8 cellular contexts compared by ENCODE assay signal in the genomic region with DNA sequence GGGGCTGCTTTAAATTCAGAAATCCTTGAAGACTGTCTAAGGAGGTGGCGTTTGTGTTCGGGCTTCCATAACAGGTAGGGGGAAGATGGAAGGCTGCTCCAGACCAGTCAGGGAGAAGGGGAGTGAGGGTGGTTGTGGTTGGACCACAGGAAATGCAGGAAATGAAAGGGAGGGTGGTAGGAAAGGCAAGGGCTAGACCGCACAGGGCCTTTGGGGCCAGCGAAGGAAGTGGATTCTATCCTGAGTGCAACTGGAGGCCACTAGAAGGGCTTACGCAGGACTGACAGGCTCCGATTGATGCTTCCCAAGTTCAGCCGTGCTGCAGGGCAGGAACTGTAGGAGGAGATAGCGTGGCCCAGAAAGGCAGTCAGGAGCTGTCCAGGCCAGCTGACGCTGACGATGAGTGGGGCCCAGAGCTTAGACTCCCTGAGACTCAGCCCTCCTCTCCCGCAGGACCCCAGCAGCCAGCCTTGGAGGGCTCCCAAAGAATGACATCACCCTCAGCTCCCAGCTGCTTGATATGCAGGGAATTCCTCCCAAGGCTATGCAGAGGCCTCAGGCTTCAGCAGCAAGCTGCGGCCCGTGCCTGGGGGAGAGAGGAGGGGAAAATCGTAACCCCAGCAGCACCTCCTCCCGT. TPM values are rescaled to one million over a fixed set of nuclear protein-coding genes. Genes with fewer than 3 reads are reported as not detected.
A peak's percentile ranks its signal among the peaks of the same experiment; 100 is the strongest.
DNase-seq lines count a peak whose midpoint lies in the region; ATAC-seq and FAIRE-seq lines count a peak whose summit lies in the region.

No MANE protein-coding gene starts in this region.

- H3K36me3 ChIP-seq in SJCRH30, result no peaks in the 10 kb centered on the region

- H3K27ac ChIP-seq in SJCRH30, result peak overlapping the region; percentile 35

- H3K9me3 ChIP-seq in SJCRH30 (replicated peaks), result no peaks in the 10 kb centered on the region

- no peak for FAIRE-seq in frontal cortex (lab: Jason Lieb, UNC)

- no peaks in the 10 kb centered on the region for H3K27me3 ChIP-seq in SJCRH30

- DNase-seq in CMK (ENCODE audit: low read depth) (peak; percentile 31), SJCRH30 (peak; percentile 95), frontal cortex (ENCODE audit: low spot score in 2 of 2) (peak; percentile 14 to 65), non-pigmented ciliary epithelial cell (ENCODE audit: low read depth) (peak; percentile 56), SW 1271 (lab: John Stamatoyannopoulos, UW) (no peak)

- no peak for ATAC-seq in GM18861 (IDR thresholded peaks at IDR 0.05; ENCODE audit: unreplicated experiment)
- ATAC-seq in GM19035 (IDR thresholded peaks at IDR 0.05; ENCODE audit: unreplicated experiment), result no peak
- ATAC-seq in HG02642 (IDR thresholded peaks at IDR 0.05; ENCODE audit: poor library complexity, unreplicated experiment), result no peak

- peaks cover 24% of the 10 kb centered on the region for H3K4me1 ChIP-seq in SJCRH30

- no peak overlapping the region for H3K4me3 ChIP-seq in SJCRH30

RNA-seq across cellular contexts. Expression of a gene that starts 48.8 kb away (rescaled TPM):
- 0.81 and 1.4 TPM in 2 replicates for total RNA-seq in SJCRH30 (2014; rRNA removed; shearing (Covaris generic))
- total RNA-seq in frontal cortex, result 15.5 TPM

Comparison
In these comparisons a context has a peak if more than half of its experiments do, and no peak if none do; other contexts are left out.
1. DNase-seq: peak in CMK (single experiment), SJCRH30 (2 of 2), frontal cortex (2 of 2) and non-pigmented ciliary epithelial cell (single experiment); none in SW 1271 (0 of 2).